In genomic region chr6:83854766-83855165, GRCh38 we compare ENCODE assay signal across 18 cellular contexts. TPM values are rescaled to one million over a fixed set of nuclear protein-coding genes. Genes with fewer than 3 reads are reported as not detected.
DNase-seq lines count a peak whose midpoint lies in the region; ATAC-seq and TF ChIP-seq lines count a peak whose summit lies in the region.
"Had no signal": no experiment of that assay in that cellular context is flagged by ENCODE, and none has a peak within 500 bp of the region (broad histone marks: within the 10 kb centered on the region; RNA-seq: fewer than 3 reads in every experiment).

No MANE protein-coding gene starts in this region.

- H3K4me3 ChIP-seq in GM23338, result peak overlapping the region; percentile 79; the same call in 1 of the 2 replicates
- peak overlapping the region; percentile 80 for H3K4me3 ChIP-seq in endocrine pancreas (ENCODE audit: control insufficient read depth, insufficient read depth, low read length)
- no peak overlapping the region for H3K4me3 ChIP-seq in adrenal gland
- H3K4me3 ChIP-seq: K562, MG63, Peyer's patch had no signal

- H3K36me3 ChIP-seq in GM23338 (ENCODE audit: insufficient read depth) (no peaks in the 10 kb centered on the region), endocrine pancreas (ENCODE audit: control insufficient read depth, insufficient read depth, low read length) (no peaks in the 10 kb centered on the region), adrenal gland (replicated peaks in 1 of 2) (no peaks in the 10 kb centered on the region)
- H3K36me3 ChIP-seq: MG63, Peyer's patch had no signal

- no peak for TF ChIP-seq POLR2A in adrenal gland (IDR thresholded peaks at IDR 0.05)

- H3K9me2 ChIP-seq in GM23338 (ENCODE audit: insufficient read depth), result no peaks in the 10 kb centered on the region

- H3K27ac ChIP-seq in GM23338 (ENCODE audit: low read depth) (no peak overlapping the region), adrenal gland (no peak overlapping the region)
- H3K27ac ChIP-seq: Peyer's patch had no signal

- H3K9me3 ChIP-seq in endocrine pancreas (ENCODE audit: control insufficient read depth, low read length) (no peaks in the 10 kb centered on the region), adrenal gland (replicated peaks in 1 of 3) (no peaks in the 10 kb centered on the region)
- H3K9me3 ChIP-seq: MG63, Peyer's patch had no signal

- POLR2A ChIA-PET in T-cell (lab: Charles Lee), result no interaction called here

- CTCF ChIA-PET in T-cell (lab: Charles Lee), result interaction anchor here in 1 of 2 donors (0.6 kb wide), 1 partner anchor 8 kb away, joined by 3 read pairs; no protein-coding TSS in a partner anchor

- WGBS in adrenal gland, 4 donors, result 49 to 61% (median 52%) methylated on average over 5 of the region's 5 CpGs

- peak overlapping the region; percentile 92 for H3K4me2 ChIP-seq in GM23338

- H3K27me3 ChIP-seq in GM23338 (ENCODE audit: insufficient read depth) (peaks cover 49% of the 10 kb centered on the region), endocrine pancreas (ENCODE audit: control insufficient read depth, insufficient read depth, low read length) (no peaks in the 10 kb centered on the region), adrenal gland (peaks cover 32% of the 10 kb centered on the region)
- H3K27me3 ChIP-seq: Peyer's patch had no signal

- DNase-seq in GM23338 (ENCODE audit: low spot score) (no peak), T-cell (no peak), type B pancreatic cell (ENCODE audit: extremely low spot score, unreplicated experiment) (no peak), T-helper 2 cell (no peak), NCI-H1417 treated with DMSO at 0.1 percent for 48 hours (lab: John Stamatoyannopoulos, UW) (no peak), adrenal gland (no peak)
- DNase-seq: ACHN, DMS53, GF-D8, H7, MG63, NCI-H1436 treated with DMSO at 0.1 percent for 48 hours, NCI-H1930, Peyer's patch had no signal

- intact Hi-C loops in adrenal gland (cut with DNase I), result no loop called here

- no peaks in the 10 kb centered on the region for H3K36me3 Mint-ChIP-seq in GM23338 (ENCODE audit: low read depth)
- H3K36me3 Mint-ChIP-seq in T-cell, result no peaks in the 10 kb centered on the region
- no peaks in the 10 kb centered on the region for H3K36me3 Mint-ChIP-seq in type B pancreatic cell

- H3K27me3 Mint-ChIP-seq in GM23338 (ENCODE audit: insufficient read depth, low read depth, poor library complexity) (peaks cover 31% of the 10 kb centered on the region), T-cell (peaks cover 43 to 48% of the 10 kb centered on the region in 2 donors), type B pancreatic cell (peaks cover 73% of the 10 kb centered on the region)

- TF ChIP-seq CTCF in GM23338 (conservative IDR thresholded peaks at IDR 0.05; ENCODE audit: low read depth in 2 of 2) (no peak), type B pancreatic cell (conservative IDR thresholded peaks at IDR 0.05) (no peak), adrenal gland (IDR thresholded peaks at IDR 0.05) (no peak)

- H3K4me3 Mint-ChIP-seq in GM23338 (no peak overlapping the region; the same call in 2 of the 3 replicates), T-cell (peak overlapping the region in 2 of 3 donors; percentile 4 to 67), type B pancreatic cell (peak overlapping the region; percentile 86)

- H3K9ac ChIP-seq in endocrine pancreas (ENCODE audit: control insufficient read depth, insufficient read depth, low read length), result no peak overlapping the region

- no peaks in the 10 kb centered on the region for H3K79me2 ChIP-seq in GM23338 (replicated peaks; ENCODE audit: insufficient read depth)

- no peak overlapping the region for H2AFZ ChIP-seq in GM23338

- H3K4me1 Mint-ChIP-seq in GM23338 (peaks cover 16% of the 10 kb centered on the region), T-cell (peaks cover 19 to 29% (median 27%) of the 10 kb centered on the region in 3 donors), type B pancreatic cell (ENCODE audit: unreplicated experiment) (peaks cover 8% of the 10 kb centered on the region)

- no peaks in the 10 kb centered on the region for H4K20me1 ChIP-seq in GM23338 (replicated peaks; ENCODE audit: insufficient read depth)

- no peaks in the 10 kb centered on the region for H3K9me3 Mint-ChIP-seq in GM23338
- H3K9me3 Mint-ChIP-seq in T-cell, result no peaks in the 10 kb centered on the region
- H3K9me3 Mint-ChIP-seq in type B pancreatic cell, result no peaks in the 10 kb centered on the region

- no peak for ATAC-seq in GM23338
- ATAC-seq in T-cell (replicated peaks in 1 of 4), result no peak
- ATAC-seq: K562 had no signal

- H3K27ac Mint-ChIP-seq in GM23338, result no peak overlapping the region
- no peak overlapping the region for H3K27ac Mint-ChIP-seq in T-cell
- H3K27ac Mint-ChIP-seq in type B pancreatic cell, result no peak overlapping the region

- H3K4me1 ChIP-seq in GM23338 (ENCODE audit: insufficient read depth) (0 out of 2 replicates have a peak, but pooled peaks cover 12% of the 10 kb centered on the region), endocrine pancreas (ENCODE audit: control insufficient read depth, insufficient read depth, low read length) (peaks cover 16% of the 10 kb centered on the region), adrenal gland (replicated peaks in 1 of 2) (peaks cover 5 to 6% of the 10 kb centered on the region in 2 donors)

- H3F3A ChIP-seq in GM23338 (replicated peaks; ENCODE audit: low read depth), result no peaks in the 10 kb centered on the region

TF ChIP-seq in GM23338, 12 proteins besides CTCF, POLR2A, EP300 and RAD21:
- TF ChIP-seq POLR2AphosphoS5 (IDR thresholded peaks at IDR 0.05; ENCODE audit: low read depth), result no peak
- TF ChIP-seq NANOG (IDR thresholded peaks at IDR 0.05; ENCODE audit: borderline replicate concordance), result no peak
- no peak for TF ChIP-seq STAT1 (IDR thresholded peaks at IDR 0.05; ENCODE audit: unreplicated experiment)
- no peak for TF ChIP-seq EZH2phosphoT487 (IDR thresholded peaks at IDR 0.05; ENCODE audit: unreplicated experiment)

RNA-seq across cellular contexts. Expression of gene RIPPLY2, which starts 1.6 kb away (rescaled TPM):
- total RNA-seq in GM23338 (2014; rRNA removed; shearing (Covaris generic)), result 3.4 and 5.4 TPM in 2 replicates
- 4.0 and 6.0 TPM in 2 replicates for polyA plus RNA-seq in GM23338 (2016; fragmentation: Nextera tagmentation; extraction: Ambion mirVana)
- total RNA-seq in T-cell, result not detected
- 1.6 and 1.8 TPM in 2 replicates for total RNA-seq in type B pancreatic cell (ENCODE audit: low replicate concordance)
- 1 to 10 TPM in 1 of 8 donors, under 1 TPM in 2, not detected in 5; 0.53 to 2.3 (median 0.83) TPM for total RNA-seq in adrenal gland
- 1 to 10 TPM in 1 of 3 donors, under 1 TPM in 2; 0.56 to 2.1 (median 0.67) TPM for polyA plus RNA-seq in adrenal gland
- total RNA-seq: HepG2, K562, LHCN-M2, Peyer's patch had no signal
- polyA plus RNA-seq: HepG2, K562 had no signal

RNA-seq across cellular contexts. Expression of gene CYB5R4, which starts 4.7 kb away (rescaled TPM):
- 17.2 and 19.2 TPM in 2 replicates for total RNA-seq in GM23338 (2014; rRNA removed; shearing (Covaris generic))
- polyA plus RNA-seq in GM23338 (2016; fragmentation: Nextera tagmentation; extraction: Ambion mirVana), result 6.6 and 8.9 TPM in 2 replicates
- total RNA-seq in T-cell, result 10 to 100 TPM; 18.6 to 22.3 (median 20.2) TPM
- total RNA-seq in type B pancreatic cell (ENCODE audit: low replicate concordance), result 9.0 and 17.4 TPM in 2 replicates
- 10 to 100 TPM in 6 of 8 donors, 1 to 10 TPM in 2; 6.2 to 22.0 (median 12.8) TPM for total RNA-seq in adrenal gland
- polyA plus RNA-seq in adrenal gland, result 10 to 100 TPM in 1 of 3 donors, 1 to 10 TPM in 2; 1.3 to 12.4 (median 2.9) TPM

Comparison
In these comparisons a context has a peak if more than half of its experiments do, and no peak if none do; other contexts are left out.
1. H3K4me3 ChIP-seq: peak in GM23338 (single experiment) and endocrine pancreas (single experiment); none in adrenal gland (0 of 4).